ENCODE assay signal across 2 cellular contexts in genomic region chr17:18967806-18968744, GRCh38.
A peak's percentile ranks its signal among the peaks of the same experiment; 100 is the strongest.
TF ChIP-seq lines count a peak whose summit lies in the region.

No MANE protein-coding gene starts in this region.

TF ChIP-seq in GM23338, 12 proteins besides CTCF, POLR2A, EP300 and RAD21:
- no peak for TF ChIP-seq EZH2phosphoT487 (IDR thresholded peaks at IDR 0.05; ENCODE audit: unreplicated experiment)
- TF ChIP-seq NANOG (IDR thresholded peaks at IDR 0.05; ENCODE audit: borderline replicate concordance), result no peak
- no peak for TF ChIP-seq JUNB (IDR thresholded peaks at IDR 0.05; ENCODE audit: unreplicated experiment)
- no peak for TF ChIP-seq ZNF114 (CRISPR knock-in tag; IDR thresholded peaks at IDR 0.05)
- TF ChIP-seq ETS1 (IDR thresholded peaks at IDR 0.05), result no peak
- no peak for TF ChIP-seq ZNF462 (CRISPR knock-in tag; IDR thresholded peaks at IDR 0.05)
- TF ChIP-seq EZH2 (IDR thresholded peaks at IDR 0.05; ENCODE audit: low read depth, unreplicated experiment), result no peak
- no peak for TF ChIP-seq CREB1 (CRISPR knock-in tag; IDR thresholded peaks at IDR 0.05; ENCODE audit: low read depth)
- no peak for TF ChIP-seq ZNF331 (CRISPR knock-in tag; IDR thresholded peaks at IDR 0.05; ENCODE audit: low read depth)
- TF ChIP-seq REST (IDR thresholded peaks at IDR 0.05; ENCODE audit: unreplicated experiment), result no peak
- no peak for TF ChIP-seq STAT1 (IDR thresholded peaks at IDR 0.05; ENCODE audit: unreplicated experiment)
- TF ChIP-seq POLR2AphosphoS5 (IDR thresholded peaks at IDR 0.05; ENCODE audit: low read depth), result no peak

TF ChIP-seq in HepG2, 621 proteins besides CTCF, POLR2A, EP300 and RAD21:
- no peak for TF ChIP-seq KLF11 (CRISPR knock-in tag; IDR thresholded peaks at IDR 0.05)
- no peak for TF ChIP-seq KAT8 (CRISPR knock-in tag; IDR thresholded peaks at IDR 0.05)
- TF ChIP-seq ZFY (CRISPR knock-in tag; IDR thresholded peaks at IDR 0.05), result peak; percentile 28; the same call in 1 of the 2 replicates
- TF ChIP-seq ZBTB4 (CRISPR knock-in tag; IDR thresholded peaks at IDR 0.05; ENCODE audit: borderline replicate concordance), result no peak
- TF ChIP-seq FOSL1 (CRISPR knock-in tag; IDR thresholded peaks at IDR 0.05; ENCODE audit: borderline replicate concordance), result no peak
- TF ChIP-seq NFIC (IDR thresholded peaks at IDR 0.05; ENCODE audit: low read length), result no peak
- TF ChIP-seq ZNF687 (CRISPR knock-in tag; IDR thresholded peaks at IDR 0.05), result 0 out of 2 replicates have a peak, but pooled peaks have one; percentile 12
- 0 out of 2 replicates have a peak, but pooled peaks have one; percentile 24 for TF ChIP-seq ZFP91 (CRISPR knock-in tag; IDR thresholded peaks at IDR 0.05; ENCODE audit: borderline replicate concordance)
- TF ChIP-seq ZNF18 (CRISPR knock-in tag; IDR thresholded peaks at IDR 0.05; ENCODE audit: insufficient replicate concordance), result peak; percentile 34
- TF ChIP-seq WIZ (CRISPR knock-in tag; IDR thresholded peaks at IDR 0.05), result no peak
